ENCODE assay signal across 14 cellular contexts in genomic region chr2:135299656-135300244, GRCh38.
DNase-seq lines count a peak whose midpoint lies in the region; ATAC-seq, FAIRE-seq and TF ChIP-seq lines count a peak whose summit lies in the region.
"Had no signal": no experiment of that assay in that cellular context is flagged by ENCODE, and none has a peak within 500 bp of the region (broad histone marks: within the 10 kb centered on the region; RNA-seq: fewer than 3 reads in every experiment).

No MANE protein-coding gene starts in this region.

- H4K91ac ChIP-seq in H1 (replicated peaks; ENCODE audit: insufficient read length, low read length): no peak overlapping the region

- TF ChIP-seq POLR2A in H1 (IDR thresholded peaks at IDR 0.05; ENCODE audit: control extremely low read depth in 1 of 2, low read depth in 2 of 2, low read length in 2 of 2): no peak

- no peak overlapping the region for H3K4me2 ChIP-seq in DND-41 (ENCODE audit: insufficient read depth, low read length)
- no peak overlapping the region for H3K4me2 ChIP-seq in H1 (ENCODE audit: insufficient read depth in 1 of 2, low read depth in 2 of 2, low read length in 2 of 2)

- TF ChIP-seq EP300 in H1 (IDR thresholded peaks at IDR 0.05; ENCODE audit: borderline replicate concordance in 1 of 2, low read depth in 2 of 2, low read length in 2 of 2): no peak

- no peak overlapping the region for H2BK15ac ChIP-seq in H1 (ENCODE audit: low read length)

- no peaks in the 10 kb centered on the region for H3K23me2 ChIP-seq in H1 (ENCODE audit: low read depth, low read length)

- H3K79me1 ChIP-seq in H1 (ENCODE audit: low read depth, low read length): no peaks in the 10 kb centered on the region

- H2AFZ ChIP-seq in DND-41 (ENCODE audit: low read depth, low read length): no peak overlapping the region
- H2AFZ ChIP-seq in H1 (ENCODE audit: low read length): no peak overlapping the region

- no peak overlapping the region for H2BK12ac ChIP-seq in H1 (ENCODE audit: low read depth, low read length)

- H4K5ac ChIP-seq in H1 (ENCODE audit: insufficient read length, low read depth, low read length): no peak overlapping the region

- H3K79me2 ChIP-seq in DND-41 (ENCODE audit: insufficient read depth, low read length): no peaks in the 10 kb centered on the region
- H3K79me2 ChIP-seq in H1 (ENCODE audit: control insufficient read depth in 1 of 2, insufficient read depth in 2 of 2, low read length in 2 of 2): no peaks in the 10 kb centered on the region

- H3K14ac ChIP-seq in H1 (ENCODE audit: insufficient read length): no peak overlapping the region

- no peak overlapping the region for H2BK120ac ChIP-seq in H1 (replicated peaks; ENCODE audit: low read depth, low read length)

- no peak overlapping the region for H2BK5ac ChIP-seq in H1 (ENCODE audit: low read depth, low read length)

- no peak overlapping the region for H3K4me3 Mint-ChIP-seq in activated T-helper 17 cell treated with anti-CD3 and anti-CD28 coated beads, Interleukin-2, amount 50 U/mL, for 72 hours
- H3K4me3 Mint-ChIP-seq: activated naive CD8-positive, alpha-beta T cell; CD4-positive, alpha-beta T cell had no signal

- CTCF ChIA-PET in H1 (lab: Charles Lee; ENCODE audit: partially characterized antibody): interaction anchor here (0.8 kb wide), 1 partner anchor 9 kb away, joined by 4 read pairs; no protein-coding TSS in a partner anchor

- no peak overlapping the region for H2AK5ac ChIP-seq in H1 (ENCODE audit: low read depth, low read length)

- H3K4me1 Mint-ChIP-seq in activated T-helper 17 cell treated with anti-CD3 and anti-CD28 coated beads, Interleukin-2, amount 50 U/mL, for 72 hours: no peaks in the 10 kb centered on the region

- peaks cover 11% of the 10 kb centered on the region for H3K9me3 Mint-ChIP-seq in activated T-helper 17 cell treated with anti-CD3 and anti-CD28 coated beads, Interleukin-2, amount 50 U/mL, for 72 hours

- intact Hi-C loops in head of caudate nucleus (cut with DNase I): no loop called here

- H3K27ac ChIP-seq in DND-41 (ENCODE audit: low read length) (no peak overlapping the region), H1 (ENCODE audit: low read depth, low read length) (no peak overlapping the region)
- H3K27ac ChIP-seq: uterus, VCaP had no signal

- H4K20me1 ChIP-seq in DND-41 (ENCODE audit: insufficient read depth, low read length): no peaks in the 10 kb centered on the region
- H4K20me1 ChIP-seq in H1 (replicated peaks in 1 of 2; ENCODE audit: control insufficient read depth in 1 of 2, insufficient read depth in 2 of 2, low read length in 2 of 2): no peaks in the 10 kb centered on the region

- H3K4me3 ChIP-seq in DND-41 (ENCODE audit: low read depth in 1 of 2, low read length in 2 of 2): no peak overlapping the region
- H3K4me3 ChIP-seq in H1 (ENCODE audit: extremely low read depth in 1 of 4, insufficient read depth in 2 of 4, low read depth in 3 of 4, low read length in 4 of 4): no peak overlapping the region
- H3K4me3 ChIP-seq: uterus had no signal

- H3K27me3 ChIP-seq in DND-41 (ENCODE audit: insufficient read depth, low read length, poor library complexity) (no peaks in the 10 kb centered on the region), H1 (replicated peaks in 1 of 4; ENCODE audit: control insufficient read depth in 3 of 4, extremely low read depth in 1 of 4, insufficient read depth in 3 of 4, low read length in 3 of 4) (no peaks in the 10 kb centered on the region)
- H3K27me3 ChIP-seq: uterus had no signal

- H3K27ac Mint-ChIP-seq in activated T-helper 17 cell treated with anti-CD3 and anti-CD28 coated beads, Interleukin-2, amount 50 U/mL, for 72 hours: no peak overlapping the region
- H3K27ac Mint-ChIP-seq: activated naive CD8-positive, alpha-beta T cell; CD4-positive, alpha-beta T cell had no signal

- peaks cover 6% of the 10 kb centered on the region for H3K36me3 Mint-ChIP-seq in activated T-helper 17 cell treated with anti-CD3 and anti-CD28 coated beads, Interleukin-2, amount 50 U/mL, for 72 hours (ENCODE audit: low read depth)

- H3K23ac ChIP-seq in H1 (ENCODE audit: insufficient read length): no peak overlapping the region

- peaks cover 7% of the 10 kb centered on the region for H3K9me3 ChIP-seq in DND-41 (ENCODE audit: insufficient read depth, low read length, severe bottlenecking)
- peaks cover 20 to 28% of the 10 kb centered on the region in 2 experiments for H3K9me3 ChIP-seq in H1 (ENCODE audit: insufficient read depth in 2 of 2, low read depth in 1 of 2, low read length in 1 of 2)

- H3K36me3 ChIP-seq in DND-41 (ENCODE audit: insufficient read depth, low read length) (peaks cover 14% of the 10 kb centered on the region), H1 (ENCODE audit: control insufficient read depth in 2 of 4, insufficient read depth in 4 of 4, low read length in 3 of 4) (peaks cover 0 to 17% (median 0%) of the 10 kb centered on the region in 4 experiments; a peak in 2 of 8 replicates)
- H3K36me3 ChIP-seq: uterus had no signal

- WGBS in H1 (ENCODE audit: extremely low coverage in 1 of 2, insufficient coverage in 1 of 2, insufficient read length in 1 of 2, insufficient replicate concordance in 2 of 2, low coverage in 1 of 2, low lambda C conversion rate in 2 of 2, missing lambda C conversion rate in 1 of 2), 2 experiments: 94% methylated on average over 1 of the region's 1 CpG; no CpG with 5 or more reads in 1 of the 2 experiments

- POLR2A ChIA-PET in H1 (lab: Charles Lee; ENCODE audit: partially characterized antibody): no interaction called here

- H3K4ac ChIP-seq in H1 (replicated peaks; ENCODE audit: insufficient read length, low read depth, low read length): no peak overlapping the region

- H4K8ac ChIP-seq in H1 (ENCODE audit: extremely low read depth, insufficient read depth, low read length): no peak overlapping the region

- DNase-seq in DND-41 (no peak), LHCN-M2 (ENCODE audit: low read depth) (peak; percentile 36), H1 (ENCODE audit: low read depth in 1 of 2, low spot score in 2 of 2) (no peak), head of caudate nucleus (no peak), occipital lobe (lab: John Stamatoyannopoulos, UW) (no peak), NCI-H1436 treated with DMSO at 0.1 percent for 48 hours (lab: John Stamatoyannopoulos, UW) (no peak)
- DNase-seq: CD4-positive, alpha-beta T cell; NCI-H510A; uterus had no signal

- no peak overlapping the region for H2BK20ac ChIP-seq in H1 (ENCODE audit: low read length)

- no peaks in the 10 kb centered on the region for H3K27me3 Mint-ChIP-seq in activated T-helper 17 cell treated with anti-CD3 and anti-CD28 coated beads, Interleukin-2, amount 50 U/mL, for 72 hours
- H3K27me3 Mint-ChIP-seq: activated naive CD8-positive, alpha-beta T cell; CD4-positive, alpha-beta T cell had no signal

- ATAC-seq in DND-41 (ENCODE audit: insufficient read depth, low read depth) (peak; percentile 66; the same call in 2 of the 3 replicates), GM21528 (IDR thresholded peaks at IDR 0.05; ENCODE audit: low FRiP score, unreplicated experiment) (peak; percentile 78)
- no peak for ATAC-seq in activated T-helper 17 cell treated with anti-CD3 and anti-CD28 coated beads, Interleukin-2, amount 50 U/mL, for 72 hours (replicated peaks)

- no peak overlapping the region for H3K56ac ChIP-seq in H1 (replicated peaks; ENCODE audit: insufficient read length, low read depth, low read length)

- H3K4me1 ChIP-seq in DND-41 (ENCODE audit: insufficient read depth, low read length): no peaks in the 10 kb centered on the region
- no peaks in the 10 kb centered on the region for H3K4me1 ChIP-seq in H1 (replicated peaks in 1 of 4; ENCODE audit: control insufficient read depth in 3 of 4, insufficient read depth in 4 of 4, low read length in 3 of 4)
- H3K4me1 ChIP-seq: uterus had no signal

- no peak for TF ChIP-seq RAD21 in H1 (IDR thresholded peaks at IDR 0.05 in 1 of 2, conservative IDR thresholded peaks at IDR 0.05 in 1 of 2; ENCODE audit: low read depth in 2 of 2, low read length in 2 of 2)

- FAIRE-seq in H1 (lab: Jason Lieb, UNC): no peak
- FAIRE-seq: frontal cortex had no signal

- TF ChIP-seq CTCF in DND-41 (IDR thresholded peaks at IDR 0.05; ENCODE audit: borderline replicate concordance, extremely low read depth, low read length, poor library complexity, severe bottlenecking): no peak
- no peak for TF ChIP-seq CTCF in H1 (IDR thresholded peaks at IDR 0.05; ENCODE audit: control extremely low read depth in 1 of 3, insufficient read depth in 1 of 3, low read depth in 1 of 3, low read length in 3 of 3)

- H3K9ac ChIP-seq in DND-41 (ENCODE audit: low read depth, low read length) (no peak overlapping the region), H1 (replicated peaks in 1 of 4; ENCODE audit: extremely low read depth in 1 of 4, low read depth in 3 of 4, low read length in 3 of 4) (no peak overlapping the region)

- no peak overlapping the region for H3K18ac ChIP-seq in H1 (ENCODE audit: extremely low read depth, low read length)

TF ChIP-seq in H1, 55 proteins besides CTCF, POLR2A, EP300 and RAD21:
- TF ChIP-seq SP1 (IDR thresholded peaks at IDR 0.05; ENCODE audit: low read depth, low read length) (no peak), MAFK (IDR thresholded peaks at IDR 0.05; ENCODE audit: low read depth, low read length) (0 out of 2 replicates have a peak, but pooled peaks have one; percentile 11)
